1 cellular context compared by ENCODE assay signal in genomic region chr2:33275689-33276444, GRCh38.
TF ChIP-seq lines count a peak whose summit lies in the region.

No MANE protein-coding gene starts in this region.

TF ChIP-seq in HepG2, 621 proteins besides CTCF, POLR2A, EP300 and RAD21 (continued from another document and continues in another):
- TF ChIP-seq ZNF646 (CRISPR knock-in tag; IDR thresholded peaks at IDR 0.05) (peak; percentile 54; the same call in 1 of the 2 replicates), RELA (CRISPR knock-in tag; IDR thresholded peaks at IDR 0.05) (no peak), ZNF816 (CRISPR knock-in tag; IDR thresholded peaks at IDR 0.05; ENCODE audit: borderline replicate concordance) (no peak), HOXA3 (CRISPR knock-in tag; IDR thresholded peaks at IDR 0.05) (no peak), ZNF766 (CRISPR knock-in tag; IDR thresholded peaks at IDR 0.05; ENCODE audit: borderline replicate concordance) (no peak), PAX8 (CRISPR knock-in tag; IDR thresholded peaks at IDR 0.05; ENCODE audit: borderline replicate concordance) (no peak), HNRNPK (IDR thresholded peaks at IDR 0.05; ENCODE audit: low read depth, low read length, poor library complexity, severe bottlenecking) (no peak), ZNF615 (CRISPR knock-in tag; IDR thresholded peaks at IDR 0.05; ENCODE audit: borderline replicate concordance) (no peak), TBP (CRISPR knock-in tag; IDR thresholded peaks at IDR 0.05) (no peak), MBD4 (IDR thresholded peaks at IDR 0.05; ENCODE audit: borderline replicate concordance, low read length) (no peak), ZNF704 (CRISPR knock-in tag; IDR thresholded peaks at IDR 0.05; ENCODE audit: borderline replicate concordance) (no peak), ZNF337 (CRISPR knock-in tag; IDR thresholded peaks at IDR 0.05; ENCODE audit: borderline replicate concordance, low read depth) (no peak), ZNF747 (CRISPR knock-in tag; IDR thresholded peaks at IDR 0.05; ENCODE audit: borderline replicate concordance) (no peak), KDM5B (CRISPR knock-in tag; IDR thresholded peaks at IDR 0.05; ENCODE audit: borderline replicate concordance) (no peak), ZNF382 (CRISPR knock-in tag; IDR thresholded peaks at IDR 0.05; ENCODE audit: borderline replicate concordance) (no peak), TEAD2 (CRISPR knock-in tag; IDR thresholded peaks at IDR 0.05) (no peak), MAFK (conservative IDR thresholded peaks at IDR 0.05 in 1 of 2, IDR thresholded peaks at IDR 0.05 in 1 of 2; ENCODE audit: low read length in 2 of 2) (no peak), ZSCAN21 (CRISPR knock-in tag; IDR thresholded peaks at IDR 0.05; ENCODE audit: borderline replicate concordance) (no peak), REXO4 (CRISPR knock-in tag; IDR thresholded peaks at IDR 0.05; ENCODE audit: borderline replicate concordance) (no peak), HNF4A (CRISPR knock-in tag; IDR thresholded peaks at IDR 0.05) (no peak), ZNF552 (CRISPR knock-in tag; IDR thresholded peaks at IDR 0.05; ENCODE audit: borderline replicate concordance) (no peak), ZKSCAN5 (CRISPR knock-in tag; IDR thresholded peaks at IDR 0.05) (no peak), ATF1 (CRISPR knock-in tag; IDR thresholded peaks at IDR 0.05) (no peak), KDM3A (CRISPR knock-in tag; IDR thresholded peaks at IDR 0.05; ENCODE audit: low read depth) (no peak), ZFP36L1 (CRISPR knock-in tag; IDR thresholded peaks at IDR 0.05) (peak; percentile 77; the same call in 1 of the 2 replicates), SMAD3 (CRISPR knock-in tag; IDR thresholded peaks at IDR 0.05) (no peak), MLXIP (CRISPR knock-in tag; IDR thresholded peaks at IDR 0.05; ENCODE audit: borderline replicate concordance) (no peak), SIN3A (IDR thresholded peaks at IDR 0.05; ENCODE audit: borderline replicate concordance, low read depth, low read length) (no peak)
- TF ChIP-seq, protein P1, sequence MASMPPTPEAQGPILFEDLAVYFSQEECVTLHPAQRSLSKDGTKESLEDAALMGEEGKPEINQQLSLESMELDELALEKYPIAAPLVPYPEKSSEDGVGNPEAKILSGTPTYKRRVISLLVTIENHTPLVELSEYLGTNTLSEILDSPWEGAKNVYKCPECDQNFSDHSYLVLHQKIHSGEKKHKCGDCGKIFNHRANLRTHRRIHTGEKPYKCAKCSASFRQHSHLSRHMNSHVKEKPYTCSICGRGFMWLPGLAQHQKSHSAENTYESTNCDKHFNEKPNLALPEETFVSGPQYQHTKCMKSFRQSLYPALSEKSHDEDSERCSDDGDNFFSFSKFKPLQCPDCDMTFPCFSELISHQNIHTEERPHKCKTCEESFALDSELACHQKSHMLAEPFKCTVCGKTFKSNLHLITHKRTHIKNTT (CRISPR knock-in tag; IDR thresholded peaks at IDR 0.05) = no peak
- TF ChIP-seq, protein P2, sequence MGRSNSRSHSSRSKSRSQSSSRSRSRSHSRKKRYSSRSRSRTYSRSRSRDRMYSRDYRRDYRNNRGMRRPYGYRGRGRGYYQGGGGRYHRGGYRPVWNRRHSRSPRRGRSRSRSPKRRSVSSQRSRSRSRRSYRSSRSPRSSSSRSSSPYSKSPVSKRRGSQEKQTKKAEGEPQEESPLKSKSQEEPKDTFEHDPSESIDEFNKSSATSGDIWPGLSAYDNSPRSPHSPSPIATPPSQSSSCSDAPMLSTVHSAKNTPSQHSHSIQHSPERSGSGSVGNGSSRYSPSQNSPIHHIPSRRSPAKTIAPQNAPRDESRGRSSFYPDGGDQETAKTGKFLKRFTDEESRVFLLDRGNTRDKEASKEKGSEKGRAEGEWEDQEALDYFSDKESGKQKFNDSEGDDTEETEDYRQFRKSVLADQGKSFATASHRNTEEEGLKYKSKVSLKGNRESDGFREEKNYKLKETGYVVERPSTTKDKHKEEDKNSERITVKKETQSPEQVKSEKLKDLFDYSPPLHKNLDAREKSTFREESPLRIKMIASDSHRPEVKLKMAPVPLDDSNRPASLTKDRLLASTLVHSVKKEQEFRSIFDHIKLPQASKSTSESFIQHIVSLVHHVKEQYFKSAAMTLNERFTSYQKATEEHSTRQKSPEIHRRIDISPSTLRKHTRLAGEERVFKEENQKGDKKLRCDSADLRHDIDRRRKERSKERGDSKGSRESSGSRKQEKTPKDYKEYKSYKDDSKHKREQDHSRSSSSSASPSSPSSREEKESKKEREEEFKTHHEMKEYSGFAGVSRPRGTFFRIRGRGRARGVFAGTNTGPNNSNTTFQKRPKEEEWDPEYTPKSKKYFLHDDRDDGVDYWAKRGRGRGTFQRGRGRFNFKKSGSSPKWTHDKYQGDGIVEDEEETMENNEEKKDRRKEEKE (IDR thresholded peaks at IDR 0.05) = no peak
- TF ChIP-seq, protein P3, sequence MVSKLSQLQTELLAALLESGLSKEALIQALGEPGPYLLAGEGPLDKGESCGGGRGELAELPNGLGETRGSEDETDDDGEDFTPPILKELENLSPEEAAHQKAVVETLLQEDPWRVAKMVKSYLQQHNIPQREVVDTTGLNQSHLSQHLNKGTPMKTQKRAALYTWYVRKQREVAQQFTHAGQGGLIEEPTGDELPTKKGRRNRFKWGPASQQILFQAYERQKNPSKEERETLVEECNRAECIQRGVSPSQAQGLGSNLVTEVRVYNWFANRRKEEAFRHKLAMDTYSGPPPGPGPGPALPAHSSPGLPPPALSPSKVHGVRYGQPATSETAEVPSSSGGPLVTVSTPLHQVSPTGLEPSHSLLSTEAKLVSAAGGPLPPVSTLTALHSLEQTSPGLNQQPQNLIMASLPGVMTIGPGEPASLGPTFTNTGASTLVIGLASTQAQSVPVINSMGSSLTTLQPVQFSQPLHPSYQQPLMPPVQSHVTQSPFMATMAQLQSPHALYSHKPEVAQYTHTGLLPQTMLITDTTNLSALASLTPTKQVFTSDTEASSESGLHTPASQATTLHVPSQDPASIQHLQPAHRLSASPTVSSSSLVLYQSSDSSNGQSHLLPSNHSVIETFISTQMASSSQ (IDR thresholded peaks at IDR 0.05; ENCODE audit: low read depth) = no peak
- TF ChIP-seq, protein P3 (CRISPR knock-in tag; IDR thresholded peaks at IDR 0.05; ENCODE audit: borderline replicate concordance) = 0 out of 2 replicates have a peak, but pooled peaks have one; percentile 19
- TF ChIP-seq, protein P4, sequence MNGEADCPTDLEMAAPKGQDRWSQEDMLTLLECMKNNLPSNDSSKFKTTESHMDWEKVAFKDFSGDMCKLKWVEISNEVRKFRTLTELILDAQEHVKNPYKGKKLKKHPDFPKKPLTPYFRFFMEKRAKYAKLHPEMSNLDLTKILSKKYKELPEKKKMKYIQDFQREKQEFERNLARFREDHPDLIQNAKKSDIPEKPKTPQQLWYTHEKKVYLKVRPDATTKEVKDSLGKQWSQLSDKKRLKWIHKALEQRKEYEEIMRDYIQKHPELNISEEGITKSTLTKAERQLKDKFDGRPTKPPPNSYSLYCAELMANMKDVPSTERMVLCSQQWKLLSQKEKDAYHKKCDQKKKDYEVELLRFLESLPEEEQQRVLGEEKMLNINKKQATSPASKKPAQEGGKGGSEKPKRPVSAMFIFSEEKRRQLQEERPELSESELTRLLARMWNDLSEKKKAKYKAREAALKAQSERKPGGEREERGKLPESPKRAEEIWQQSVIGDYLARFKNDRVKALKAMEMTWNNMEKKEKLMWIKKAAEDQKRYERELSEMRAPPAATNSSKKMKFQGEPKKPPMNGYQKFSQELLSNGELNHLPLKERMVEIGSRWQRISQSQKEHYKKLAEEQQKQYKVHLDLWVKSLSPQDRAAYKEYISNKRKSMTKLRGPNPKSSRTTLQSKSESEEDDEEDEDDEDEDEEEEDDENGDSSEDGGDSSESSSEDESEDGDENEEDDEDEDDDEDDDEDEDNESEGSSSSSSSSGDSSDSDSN (CRISPR knock-in tag; IDR thresholded peaks at IDR 0.05) = no peak
